8 cellular contexts compared by ENCODE assay signal in the genomic region with DNA sequence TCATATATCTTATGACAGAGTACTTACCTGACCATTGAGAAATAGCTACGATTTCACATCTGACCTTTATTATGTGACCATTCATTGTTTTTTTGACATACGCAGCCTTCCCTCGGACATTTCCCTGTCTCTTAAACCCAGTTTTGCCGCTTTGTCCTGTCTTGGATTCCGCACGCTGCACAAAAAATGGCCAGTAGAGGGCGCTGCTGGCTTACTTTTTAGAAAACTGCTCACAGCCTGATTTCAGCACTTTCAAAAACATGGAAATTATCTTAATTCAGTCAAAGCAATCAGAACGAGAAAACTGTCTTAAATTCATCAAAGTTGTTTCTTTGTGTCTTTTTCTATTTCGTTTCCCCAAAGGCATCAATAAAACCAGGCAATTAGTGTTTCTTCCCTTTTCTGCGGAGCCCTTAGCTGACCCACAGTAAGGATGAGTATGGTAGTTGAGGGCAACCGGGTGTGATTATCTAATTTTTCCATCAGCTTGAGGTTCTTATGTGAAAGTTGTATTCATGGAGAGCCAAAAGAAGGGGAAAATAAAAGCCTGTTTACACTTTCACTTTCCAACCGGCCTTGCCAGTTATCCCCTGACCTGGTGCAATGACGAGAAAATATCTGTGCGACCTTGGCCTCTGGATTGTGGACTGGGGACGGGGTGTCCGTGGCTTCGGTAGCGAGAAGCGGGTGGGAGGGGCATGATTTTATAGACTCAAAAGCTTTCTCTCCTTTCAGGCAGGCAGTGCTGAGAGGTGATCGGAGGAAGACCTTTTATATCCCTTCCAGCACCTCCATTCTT.
DNase-seq lines count a peak whose midpoint lies in the region; ATAC-seq, FAIRE-seq and TF ChIP-seq lines count a peak whose summit lies in the region.

No MANE protein-coding gene starts in this region.

- peak; percentile 81 for ATAC-seq in HG03432 (IDR thresholded peaks at IDR 0.05; ENCODE audit: unreplicated experiment)

- peak; percentile 89 for FAIRE-seq in endometrium (lab: Jason Lieb, UNC)

- peak; percentile 93 for TF ChIP-seq CTCF in GM13977 (IDR thresholded peaks at IDR 0.05; ENCODE audit: extremely low read depth, insufficient read depth, missing control alignments)

- peak; percentile 47 for DNase-seq in A172 (ENCODE audit: low spot score)
- peak; percentile 44 for DNase-seq in GM13977 (ENCODE audit: low spot score)
- peak; percentile 80 for DNase-seq in NCI-H774 (lab: John Stamatoyannopoulos, UW)
- peak; percentile 42 to 43 for DNase-seq in activated CD8-positive, alpha-beta memory T cell treated with anti-CD3 and anti-CD28 coated beads for 4 hours (ENCODE audit: low read depth in 2 of 2)
- DNase-seq in middle frontal gyrus (ENCODE audit: extremely low spot score, low spot score), result peak; percentile 81
- DNase-seq in stimulated activated CD8-positive, alpha-beta memory T cell treated with anti-CD3 and anti-CD28 coated beads, Interleukin-2, amount 100 ng/mL, for 48 hours (ENCODE audit: low read depth in 2 of 2), result peak; percentile 47 to 64

- in situ Hi-C loops in GM13977 (cut with MboI; ENCODE audit: low pct_unique_long_range_greater_than_20kb, low sequenced_read_pairs, unreplicated experiment), result loop anchor here (25.0 kb wide), 1 partner anchor 1121 kb away; no protein-coding TSS in a partner anchor

Comparison
In these comparisons a context has a peak if more than half of its experiments do, and no peak if none do; other contexts are left out.
1. Peak in every context shown above with its lines: DNase-seq and ATAC-seq.